Comparison of ENCODE assay signal across 8 cellular contexts in genomic region chr19:2476451-2477140, GRCh38. TPM values are rescaled to one million over a fixed set of nuclear protein-coding genes. Genes with fewer than 3 reads are reported as not detected.
DNase-seq lines count a peak whose midpoint lies in the region; ATAC-seq, FAIRE-seq and TF ChIP-seq lines count a peak whose summit lies in the region.

No MANE protein-coding gene starts in this region.

- H3K27me3 ChIP-seq in GM12878 (replicated peaks in 1 of 2; ENCODE audit: control insufficient read depth in 2 of 2, insufficient read depth in 2 of 2, low read length in 1 of 2), result no peaks in the 10 kb centered on the region

- in situ Hi-C loops in GM12878 (cut with MboI), result no loop called here

- SMC1A ChIA-PET in GM12878 (lab: Charles Lee; ENCODE audit: uncharacterized antibody, unreplicated experiment), result interaction anchor here (1.0 to 10.5 kb wide), 20 partner anchors 14 to 160 kb away, joined by 3 to 143 read pairs (median 6); partner anchors contain the start of gene LMNB2

- H3K36me3 ChIP-seq in GM12878 (ENCODE audit: control insufficient read depth in 2 of 2, insufficient read depth in 2 of 2, low read length in 1 of 2), result peaks cover 2% of the 10 kb centered on the region in 2 experiments; a peak in 2 of 4 replicates

- RAD21 ChIA-PET in GM12878 (lab: Charles Lee; ENCODE audit: unreplicated experiment), result interaction anchor here (0.7 to 6.5 kb wide), 33 partner anchors 14 to 1094 kb away, joined by 3 to 221 read pairs (median 6); partner anchors contain the start of genes LMNB2 and TIMM13

- H2AFZ ChIP-seq in GM12878 (ENCODE audit: control insufficient read depth, low read depth, low read length), result no peak overlapping the region

- TF ChIP-seq RAD21 in GM12878 (IDR thresholded peaks at IDR 0.05; ENCODE audit: insufficient read depth, low read depth, low read length), result no peak

- no peaks in the 10 kb centered on the region; the same call in 2 of the 3 replicates for H3K9me3 ChIP-seq in GM12878 (replicated peaks; ENCODE audit: control insufficient read depth, insufficient read depth, low read length)

- WGBS in GM12878 (ENCODE audit: insufficient coverage, insufficient replicate concordance, low lambda C conversion rate, missing lambda C conversion rate), result under 1% methylated on average over 35 of the region's 42 CpGs

- BruUV-seq in GM12878 (replicated peaks; lab: Mats Ljungman, UMichigan), result TSS peak; percentile 96

- no peak for TF ChIP-seq CTCF in GM12878 (IDR thresholded peaks at IDR 0.05 in 2 of 3, conservative IDR thresholded peaks at IDR 0.05 in 1 of 3; ENCODE audit: control insufficient read depth in 2 of 3, extremely low read depth in 1 of 3, insufficient read depth in 1 of 3, low read depth in 3 of 3, low read length in 3 of 3)

- peak; percentile 74; the same call in 1 of the 2 replicates for TF ChIP-seq POLR2A in GM12878 (IDR thresholded peaks at IDR 0.05; ENCODE audit: low read depth, low read length)

- peaks cover 12% of the 10 kb centered on the region; the same call in 1 of the 2 replicates for H4K20me1 ChIP-seq in GM12878 (ENCODE audit: control insufficient read depth, insufficient read depth)

- CTCF ChIA-PET in GM12878 (lab: Yijun Ruan, JAX), result interaction anchor here (0.5 to 5.8 kb wide), 22 partner anchors 15 to 321 kb away, joined by 3 to 113 read pairs (median 5); no protein-coding TSS in a partner anchor

- intact Hi-C loops in GM12878 (cut with micrococcal nuclease; ENCODE audit: unreplicated experiment), result loop anchor here (1.0 to 2.0 kb wide), 2 partner anchors 76 to 86 kb away; no protein-coding TSS in a partner anchor

- peaks cover 12% of the 10 kb centered on the region for H3K4me1 ChIP-seq in GM12878 (ENCODE audit: control insufficient read depth, insufficient read depth, low read length)

- peak overlapping the region; percentile 98; the same call in 1 of the 2 replicates for H3K4me2 ChIP-seq in GM12878 (ENCODE audit: control insufficient read depth, insufficient read depth)

- H3K27ac ChIP-seq in GM12878 (ENCODE audit: control insufficient read depth, insufficient read depth), result peak overlapping the region; percentile 95

- TF ChIP-seq EP300 in GM12878 (IDR thresholded peaks at IDR 0.05; ENCODE audit: borderline replicate concordance in 1 of 2, control insufficient read depth in 1 of 2, low read depth in 2 of 2, low read length in 2 of 2), result no peak

- POLR2A ChIA-PET in GM12878 (lab: Charles Lee), result interaction anchor here (0.6 to 6.8 kb wide), 26 partner anchors 10 to 655 kb away, joined by 3 to 166 read pairs (median 4); partner anchors contain the start of genes LMNB2, LSM7, SPPL2B and THOP1

- FAIRE-seq in GM12878 (lab: Jason Lieb, UNC), result no peak

- peak overlapping the region; percentile 96 for H3K9ac ChIP-seq in GM12878 (ENCODE audit: control insufficient read depth, insufficient read depth, low read length)

- peak overlapping the region; percentile 100 for H3K4me3 ChIP-seq in GM12878

- peaks cover 44% of the 10 kb centered on the region for H3K79me2 ChIP-seq in GM12878 (ENCODE audit: control insufficient read depth, insufficient read depth, low read length)

- ATAC-seq in GM18502 (IDR thresholded peaks at IDR 0.05; ENCODE audit: poor library complexity, unreplicated experiment), result peak; percentile 1
- peak; percentile 2 for ATAC-seq in HG03108 (IDR thresholded peaks at IDR 0.05; ENCODE audit: unreplicated experiment)
- peak; percentile 5 for ATAC-seq in GM12878

- DNase-seq in T-helper 22 cell (ENCODE audit: low read depth) (peak; percentile 46), GM12878 (ENCODE audit: low read depth, low spot score) (no peak), iris pigment epithelial cell (ENCODE audit: low read depth) (peak; percentile 77), putamen (ENCODE audit: low spot score) (no peak), NCI-H2081 (lab: John Stamatoyannopoulos, UW) (no peak)
- peak; percentile 60 to 64 for DNase-seq in stimulated activated CD4-positive, alpha-beta T cell treated with anti-CD3 and anti-CD28 coated beads, Interleukin-15, amount 100 ng/mL, for 48 hours (ENCODE audit: low read depth in 2 of 2)

TF ChIP-seq in GM12878, 131 proteins besides CTCF, POLR2A, EP300 and RAD21 (continues in another document):
- TF ChIP-seq MLLT1 (IDR thresholded peaks at IDR 0.05), result peak; percentile 23; the same call in 1 of the 2 replicates
- TF ChIP-seq SPI1 (IDR thresholded peaks at IDR 0.05; ENCODE audit: borderline replicate concordance, insufficient read depth, low read depth, low read length), result 0 out of 2 replicates have a peak, but pooled peaks have one; percentile 18
- no peak for TF ChIP-seq GABPA (IDR thresholded peaks at IDR 0.05; ENCODE audit: low read depth)
- no peak for TF ChIP-seq POLR2AphosphoS2 (IDR thresholded peaks at IDR 0.05; ENCODE audit: low read depth, low read length)

RNA-seq across cellular contexts. Expression of gene GADD45B, which starts 0.7 kb away (rescaled TPM):
- 313 and 319 TPM in 2 replicates for total RNA-seq in GM12878 (2013; cell fraction: nucleolus; rRNA removed)
- total RNA-seq in GM12878 (2014; rRNA removed) (89.5 and 97.3 TPM in 2 replicates), GM12878 (2014; rRNA removed; fragmentation: Illumina TruSeq; extraction: Trizol) (51.1 and 53.5 TPM in 2 replicates), GM12878 (2021) (101 and 104 TPM in 2 replicates)
- 59.9 TPM for polyA plus RNA-seq in GM12878 (2011; ENCODE audit: low read depth)
- polyA plus RNA-seq in GM12878 (2011; rRNA removed) (112 and 180 TPM in 2 replicates), GM12878 (2014; fragmentation: Illumina TruSeq; extraction: Trizol) (12.4 and 33.7 TPM in 2 replicates), GM12878 (2014; fragmentation: Nextera tagmentation; extraction: Ambion mirVana) (10 to 100 TPM in 1 of 2 experiments, 1 to 10 TPM in 1; 2.4 to 10.5 TPM), GM12878 (2014; rRNA removed) (150 and 165 TPM in 2 replicates), GM12878 (2016; fragmentation: Nextera tagmentation; extraction: Ambion mirVana) (100 to 1,000 TPM in 1 of 2 experiments, 10 to 100 TPM in 1; 92.7 to 106 TPM)
- polyA plus RNA-seq in GM12878 (2011; cell fraction: cytosol; rRNA removed), result 262 and 293 TPM in 2 replicates
- polyA plus RNA-seq in GM12878 (2011; cell fraction: nucleus; rRNA removed), result 355 and 391 TPM in 2 replicates
- polyA plus RNA-seq in GM12878 (2012), result 129 and 137 TPM in 2 replicates
- 93.1 and 170 TPM in 2 replicates for polyA minus RNA-seq in GM12878 (2011; rRNA and poly(A)+ RNA removed)
- 64.0 and 71.2 TPM in 2 replicates for polyA minus RNA-seq in GM12878 (2011; cell fraction: cytosol; rRNA and poly(A)+ RNA removed)
- 216 and 321 TPM in 2 replicates for polyA minus RNA-seq in GM12878 (2011; cell fraction: nucleus; rRNA and poly(A)+ RNA removed)

RNA-seq across cellular contexts. Expression of gene LMNB2, which starts 19.8 kb away (rescaled TPM):
- 39.2 and 49.9 TPM in 2 replicates for total RNA-seq in GM12878 (2013; cell fraction: nucleolus; rRNA removed)
- 98.7 and 107 TPM in 2 replicates for total RNA-seq in GM12878 (2014; rRNA removed)
- total RNA-seq in GM12878 (2014; rRNA removed; fragmentation: Illumina TruSeq; extraction: Trizol), result 63.4 and 66.4 TPM in 2 replicates
- 117 and 118 TPM in 2 replicates for total RNA-seq in GM12878 (2021)
- 34.0 TPM for polyA plus RNA-seq in GM12878 (2011; ENCODE audit: low read depth)
- polyA plus RNA-seq in GM12878 (2011; rRNA removed), result 62.9 and 98.1 TPM in 2 replicates
- polyA plus RNA-seq in GM12878 (2011; cell fraction: cytosol; rRNA removed), result 131 and 153 TPM in 2 replicates
- 89.5 and 121 TPM in 2 replicates for polyA plus RNA-seq in GM12878 (2011; cell fraction: nucleus; rRNA removed)
- polyA plus RNA-seq in GM12878 (2012), result 45.1 and 51.1 TPM in 2 replicates
- polyA plus RNA-seq in GM12878 (2014; fragmentation: Illumina TruSeq; extraction: Trizol), result 80.1 and 121 TPM in 2 replicates
- polyA plus RNA-seq in GM12878 (2014; fragmentation: Nextera tagmentation; extraction: Ambion mirVana), result 1 to 10 TPM in 1 of 2 experiments, under 1 TPM in 1; 0.61 to 1.9 TPM
- 94.8 and 108 TPM in 2 replicates for polyA plus RNA-seq in GM12878 (2014; rRNA removed)
- polyA plus RNA-seq in GM12878 (2016; fragmentation: Nextera tagmentation; extraction: Ambion mirVana), result 10 to 100 TPM; 10.4 to 47.3 TPM
- 61.8 and 93.7 TPM in 2 replicates for polyA minus RNA-seq in GM12878 (2011; rRNA and poly(A)+ RNA removed)
- polyA minus RNA-seq in GM12878 (2011; cell fraction: cytosol; rRNA and poly(A)+ RNA removed), result 29.2 and 34.9 TPM in 2 replicates
- 14.7 and 19.8 TPM in 2 replicates for polyA minus RNA-seq in GM12878 (2011; cell fraction: nucleus; rRNA and poly(A)+ RNA removed)

RNA-seq across cellular contexts. Expression of gene TIMM13, which starts 49.2 kb away (rescaled TPM):
- total RNA-seq in GM12878 (2013; cell fraction: nucleolus; rRNA removed), result 59.7 and 74.3 TPM in 2 replicates
- total RNA-seq in GM12878 (2014; rRNA removed), result 69.5 and 80.8 TPM in 2 replicates
- 28.3 and 34.4 TPM in 2 replicates for total RNA-seq in GM12878 (2014; rRNA removed; fragmentation: Illumina TruSeq; extraction: Trizol)
- total RNA-seq in GM12878 (2021), result 151 and 160 TPM in 2 replicates
- 23.9 TPM for polyA plus RNA-seq in GM12878 (2011; ENCODE audit: low read depth)
- 17.1 and 38.9 TPM in 2 replicates for polyA plus RNA-seq in GM12878 (2011; rRNA removed)
- polyA plus RNA-seq in GM12878 (2011; cell fraction: cytosol; rRNA removed), result 74.2 and 137 TPM in 2 replicates
- 67.2 and 71.6 TPM in 2 replicates for polyA plus RNA-seq in GM12878 (2011; cell fraction: nucleus; rRNA removed)
- 48.0 and 50.4 TPM in 2 replicates for polyA plus RNA-seq in GM12878 (2012)
- polyA plus RNA-seq in GM12878 (2014; fragmentation: Illumina TruSeq; extraction: Trizol), result 1.6 and 9.9 TPM in 2 replicates
- polyA plus RNA-seq in GM12878 (2014; fragmentation: Nextera tagmentation; extraction: Ambion mirVana), result 10 to 100 TPM; 17.9 to 46.3 TPM
- 82.1 and 111 TPM in 2 replicates for polyA plus RNA-seq in GM12878 (2014; rRNA removed)
- 100 to 1,000 TPM; 200 to 205 TPM for polyA plus RNA-seq in GM12878 (2016; fragmentation: Nextera tagmentation; extraction: Ambion mirVana)
- polyA minus RNA-seq in GM12878 (2011; rRNA and poly(A)+ RNA removed), result 5.5 and 23.9 TPM in 2 replicates
- polyA minus RNA-seq in GM12878 (2011; cell fraction: cytosol; rRNA and poly(A)+ RNA removed), result 18.7 and 24.1 TPM in 2 replicates
- 9.9 and 18.2 TPM in 2 replicates for polyA minus RNA-seq in GM12878 (2011; cell fraction: nucleus; rRNA and poly(A)+ RNA removed)

Comparison
In these comparisons a context has a peak if more than half of its experiments do, and no peak if none do; other contexts are left out.
1. DNase-seq: peak in T-helper 22 cell (single experiment), iris pigment epithelial cell (single experiment) and stimulated activated CD4-positive, alpha-beta T cell treated with anti-CD3 and anti-CD28 coated beads, Interleukin-15, amount 100 ng/mL, for 48 hours (2 of 2); none in GM12878 (single experiment), putamen (single experiment) and NCI-H2081 (0 of 2).
2. Peak in every context shown above with its lines, with median percentiles within 50 percentile points of each other: ATAC-seq.